ENCODE assay signal across 19 cellular contexts in the genomic region with DNA sequence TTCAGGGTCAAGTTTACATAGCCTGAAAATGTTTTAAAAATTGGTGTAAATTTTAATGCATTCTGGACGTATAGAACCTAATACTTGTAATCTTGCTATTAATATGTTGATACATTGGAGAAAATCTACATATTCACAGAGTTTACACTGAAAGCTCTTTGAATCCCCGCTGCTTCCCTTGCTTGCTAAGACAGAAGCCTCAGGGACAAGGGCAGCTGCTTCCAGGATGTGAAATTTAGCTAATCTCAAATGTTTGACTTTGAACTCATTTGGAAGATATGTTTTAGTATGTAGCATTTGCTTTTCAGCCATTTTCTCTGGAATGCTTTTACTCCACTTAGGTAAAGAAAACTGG.
DNase-seq lines count a peak whose midpoint lies in the region; ATAC-seq and TF ChIP-seq lines count a peak whose summit lies in the region.
"Had no signal": no experiment of that assay in that cellular context is flagged by ENCODE, and none has a peak within 500 bp of the region (broad histone marks: within the 10 kb centered on the region; RNA-seq: fewer than 3 reads in every experiment).

No MANE protein-coding gene starts in this region.

- H3K4me1 ChIP-seq in OCI-LY1 (ENCODE audit: insufficient read depth, low read length, severe bottlenecking): peaks cover 61% of the 10 kb centered on the region
- H3K4me1 ChIP-seq in parathyroid adenoma: peaks cover 3% of the 10 kb centered on the region

- H3K4me3 Mint-ChIP-seq in stimulated activated naive B cell treated with anti-CD40 and anti-IgM and Interleukin-4, amounts not matched to agents 10 μg/mL and 1 μg/mL and 100 μg/mL, for 72 hours: no peak overlapping the region
- H3K4me3 Mint-ChIP-seq: activated CD4-positive, alpha-beta T cell treated with anti-CD3 and anti-CD28 coated beads, Interleukin-2, amount 10 ng/mL, durations not matched to agents 7 days and 5 days; activated T-cell treated with anti-CD3 and anti-CD28 coated beads, Interleukin-2, amount 50 U/mL, for 72 hours; T-helper 2 cell treated with Interferon-gamma antibody and Interleukin-4, amounts not matched to agents 5 μg/mL and 100 μg/mL, for 36 hours had no signal

- H3K36me3 ChIP-seq in OCI-LY1 (ENCODE audit: insufficient read depth, low read length): 0 out of 2 replicates have a peak, but pooled peaks cover 7% of the 10 kb centered on the region
- H3K36me3 ChIP-seq in parathyroid adenoma (ENCODE audit: control insufficient read depth, insufficient read depth, low read length): no peaks in the 10 kb centered on the region
- H3K36me3 ChIP-seq: BE2C had no signal

- H3K9me3 ChIP-seq in OCI-LY1 (ENCODE audit: low read length) (no peaks in the 10 kb centered on the region), parathyroid adenoma (ENCODE audit: control insufficient read depth, low read length) (no peaks in the 10 kb centered on the region)
- H3K9me3 ChIP-seq: BE2C, heart left ventricle had no signal

- no peak overlapping the region for H3K4me3 ChIP-seq in OCI-LY1 (ENCODE audit: low read depth, low read length, poor library complexity, severe bottlenecking)
- no peak overlapping the region for H3K4me3 ChIP-seq in parathyroid adenoma (ENCODE audit: low read depth, low read length)

- no peak overlapping the region for H3K27ac Mint-ChIP-seq in stimulated activated naive B cell treated with anti-CD40 and anti-IgM and Interleukin-4, amounts not matched to agents 10 μg/mL and 1 μg/mL and 100 μg/mL, for 72 hours
- H3K27ac Mint-ChIP-seq: activated CD4-positive, alpha-beta T cell treated with anti-CD3 and anti-CD28 coated beads, Interleukin-2, amount 10 ng/mL, durations not matched to agents 7 days and 5 days; activated T-cell treated with anti-CD3 and anti-CD28 coated beads, Interleukin-2, amount 50 U/mL, for 72 hours; T-helper 2 cell treated with Interferon-gamma antibody and Interleukin-4, amounts not matched to agents 5 μg/mL and 100 μg/mL, for 36 hours had no signal

- DNase-seq in left ventricle myocardium superior (no peak), RWPE1 (ENCODE audit: low spot score) (no peak), dedifferentiated amniotic fluid mesenchymal stem cell (ENCODE audit: extremely low spot score) (no peak), HuH-7.5 (ENCODE audit: low spot score) (no peak)
- no peak for DNase-seq in stimulated activated naive B cell treated with anti-CD40 and anti-IgM and Interleukin-4, amounts not matched to agents 10 μg/mL and 1 μg/mL and 100 μg/mL, for 72 hours
- DNase-seq: activated CD4-positive, alpha-beta T cell treated with anti-CD3 and anti-CD28 coated beads, Interleukin-2, amount 10 ng/mL, durations not matched to agents 7 days and 5 days; activated naive CD4-positive, alpha-beta T cell treated with Interleukin-2 at 50 U/mL for 16 hours; activated T-cell treated with anti-CD3 and anti-CD28 coated beads, Interleukin-2, amount 50 U/mL, for 72 hours; effector memory CD4-positive, alpha-beta T cell; erythroblast; foreskin fibroblast; NCI-H526 treated with DMSO at 0.1 percent for 48 hours; stimulated activated CD8-positive, alpha-beta memory T cell treated with anti-CD3 and anti-CD28 coated beads, Interleukin-4, amount 100 ng/mL, for 48 hours had no signal

- no peaks in the 10 kb centered on the region for H3K36me3 Mint-ChIP-seq in stimulated activated naive B cell treated with anti-CD40 and anti-IgM and Interleukin-4, amounts not matched to agents 10 μg/mL and 1 μg/mL and 100 μg/mL, for 72 hours

- peak; percentile 29 for ATAC-seq in left ventricle myocardium superior
- no peak for ATAC-seq in stimulated activated naive B cell treated with anti-CD40 and anti-IgM and Interleukin-4, amounts not matched to agents 10 μg/mL and 1 μg/mL and 100 μg/mL, for 72 hours (replicated peaks)
- ATAC-seq: activated T-cell treated with anti-CD3 and anti-CD28 coated beads, Interleukin-2, amount 50 U/mL, for 72 hours had no signal

- TF ChIP-seq CTCF in OCI-LY1 (IDR thresholded peaks at IDR 0.05; ENCODE audit: low read length) (no peak), VCaP (conservative IDR thresholded peaks at IDR 0.05) (no peak), parathyroid adenoma (IDR thresholded peaks at IDR 0.05) (no peak), RWPE1 (conservative IDR thresholded peaks at IDR 0.05; ENCODE audit: low read depth) (no peak)

- no peaks in the 10 kb centered on the region for H3K4me1 Mint-ChIP-seq in stimulated activated naive B cell treated with anti-CD40 and anti-IgM and Interleukin-4, amounts not matched to agents 10 μg/mL and 1 μg/mL and 100 μg/mL, for 72 hours
- H3K4me1 Mint-ChIP-seq: activated CD4-positive, alpha-beta T cell treated with anti-CD3 and anti-CD28 coated beads, Interleukin-2, amount 10 ng/mL, durations not matched to agents 7 days and 5 days had no signal

- POLR2A ChIA-PET in RWPE1 (lab: Yijun Ruan, JAX; ENCODE audit: low non-redundant PET): no interaction called here

- no peaks in the 10 kb centered on the region for H3K9me3 Mint-ChIP-seq in stimulated activated naive B cell treated with anti-CD40 and anti-IgM and Interleukin-4, amounts not matched to agents 10 μg/mL and 1 μg/mL and 100 μg/mL, for 72 hours
- H3K9me3 Mint-ChIP-seq: activated CD4-positive, alpha-beta T cell treated with anti-CD3 and anti-CD28 coated beads, Interleukin-2, amount 10 ng/mL, durations not matched to agents 7 days and 5 days; activated T-cell treated with anti-CD3 and anti-CD28 coated beads, Interleukin-2, amount 50 U/mL, for 72 hours; T-helper 2 cell treated with Interferon-gamma antibody and Interleukin-4, amounts not matched to agents 5 μg/mL and 100 μg/mL, for 36 hours had no signal

- H3K9ac ChIP-seq in OCI-LY1 (ENCODE audit: low read length) (peak overlapping the region; percentile 35; the same call in 1 of the 2 replicates), parathyroid adenoma (no peak overlapping the region)

- H3K27me3 Mint-ChIP-seq in stimulated activated naive B cell treated with anti-CD40 and anti-IgM and Interleukin-4, amounts not matched to agents 10 μg/mL and 1 μg/mL and 100 μg/mL, for 72 hours: no peaks in the 10 kb centered on the region
- H3K27me3 Mint-ChIP-seq: activated CD4-positive, alpha-beta T cell treated with anti-CD3 and anti-CD28 coated beads, Interleukin-2, amount 10 ng/mL, durations not matched to agents 7 days and 5 days had no signal

- H3K27ac ChIP-seq in OCI-LY1 (ENCODE audit: low read depth, low read length, poor library complexity, severe bottlenecking) (peak overlapping the region; percentile 69), VCaP (peak overlapping the region; percentile 84), parathyroid adenoma (no peak overlapping the region), RWPE1 (no peak overlapping the region)

- no peaks in the 10 kb centered on the region for H4K20me1 ChIP-seq in OCI-LY1 (ENCODE audit: insufficient read depth, low read length)

- H3K79me2 ChIP-seq in OCI-LY1 (ENCODE audit: insufficient read depth, low read length) (no peaks in the 10 kb centered on the region), parathyroid adenoma (no peaks in the 10 kb centered on the region)

- H3F3A ChIP-seq in OCI-LY1 (ENCODE audit: insufficient read depth, low read length): no peaks in the 10 kb centered on the region

- H3K27me3 ChIP-seq in OCI-LY1 (ENCODE audit: insufficient read depth, low read length): no peaks in the 10 kb centered on the region
- no peaks in the 10 kb centered on the region for H3K27me3 ChIP-seq in parathyroid adenoma (ENCODE audit: control insufficient read depth, insufficient read depth, low read length)
- H3K27me3 ChIP-seq: BE2C, heart left ventricle had no signal

- H2AFZ ChIP-seq in OCI-LY1 (ENCODE audit: low read length) (no peak overlapping the region), parathyroid adenoma (peak overlapping the region; percentile 30)

- no peaks in the 10 kb centered on the region for H3K9me2 ChIP-seq in OCI-LY1 (ENCODE audit: low read depth, low read length)

- H3K4me2 ChIP-seq in OCI-LY1 (ENCODE audit: low read length): peak overlapping the region; percentile 46; the same call in 1 of the 2 replicates
- no peak overlapping the region for H3K4me2 ChIP-seq in parathyroid adenoma (ENCODE audit: low read length)

- CTCF ChIA-PET in RWPE1 (lab: Yijun Ruan, JAX): no interaction called here

- intact Hi-C loops in left ventricle myocardium superior (cut with micrococcal nuclease): no loop called here

Comparison
In these comparisons a context has a peak if more than half of its experiments do, and no peak if none do; other contexts are left out.
1. H3K27ac ChIP-seq: peak in OCI-LY1 (single experiment) and VCaP (single experiment); none in parathyroid adenoma (single experiment) and RWPE1 (single experiment).